36 cellular contexts compared by ENCODE assay signal in the genomic region with DNA sequence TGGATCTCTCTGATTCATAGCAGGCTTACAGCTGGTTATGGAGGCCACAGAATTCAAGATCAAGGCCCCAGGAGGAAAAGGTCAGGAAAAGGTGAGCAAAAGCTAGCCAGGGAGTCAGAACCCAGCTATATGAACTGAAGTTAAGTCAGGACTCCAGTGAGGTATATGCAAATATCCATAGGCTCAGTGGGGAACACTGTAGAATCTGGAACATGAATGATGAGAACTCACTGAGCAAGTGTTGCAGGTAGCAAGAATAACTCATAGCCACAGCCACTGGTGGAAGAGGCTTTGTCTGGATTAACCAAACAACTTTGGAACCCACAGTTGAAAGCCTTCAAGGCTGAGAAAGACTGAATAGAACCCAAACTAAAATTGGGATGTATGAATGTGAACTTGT. TPM values are rescaled to one million over a fixed set of nuclear protein-coding genes. Genes with fewer than 3 reads are reported as not detected.
"Had no signal": no experiment of that assay in that cellular context is flagged by ENCODE, and none has a peak within 500 bp of the region (broad histone marks: within the 10 kb centered on the region; RNA-seq: fewer than 3 reads in every experiment).

No MANE protein-coding gene starts in this region.

- DNase-seq: activated CD4-positive, alpha-beta memory T cell treated with anti-CD3 and anti-CD28 coated beads, Interleukin-2, amount 10 ng/mL, durations not matched to agents 7 days and 5 days; activated CD4-positive, alpha-beta T cell treated with anti-CD3 and anti-CD28 coated beads for 36 hours; activated CD4-positive, alpha-beta T cell treated with anti-CD3 and anti-CD28 coated beads, Interleukin-2, amount 50 U/mL, for 1 hour; activated CD4-positive, CD25-positive, alpha-beta regulatory T cell; activated gamma-delta T cell treated with Interleukin-2 at 50 U/mL for 16 hours; activated naive CD4-positive, alpha-beta T cell treated with anti-CD3 and anti-CD28 coated beads, Interleukin-2, amount 10 ng/mL, durations not matched to agents 7 days and 5 days; activated naive CD8-positive, alpha-beta T cell treated with anti-CD3 and anti-CD28 coated beads for 36 hours; activated T-cell treated with anti-CD3 and anti-CD28 coated beads for 4 hours; activated T-cell treated with anti-CD3 and anti-CD28 coated beads, Interleukin-2, amount 50 U/mL, for 48 hours; anterior cingulate cortex; body of pancreas; central memory CD4-positive, alpha-beta T cell; KBM-7; MG63; MV-4-11; NCI-H1092 treated with DMSO at 0.1 percent for 48 hours; NCI-H1417 treated with DMSO at 0.1 percent for 48 hours; NCI-H1694 treated with DMSO at 0.1 percent for 48 hours; NCI-H2029 treated with DMSO at 0.1 percent for 48 hours; NCI-H345; NCI-H510A; NCI-H526 treated with DMSO at 0.1 percent for 48 hours; NCI-H82; OCI-M1; RPMI8226; T-cell; T-helper 2 cell; T1000 had no signal

- H3K36me3 ChIP-seq: MG63 had no signal

- H3K27me3 ChIP-seq: body of pancreas, MG63 had no signal

- H3K9me3 ChIP-seq: body of pancreas, MG63 had no signal

- H3K27ac ChIP-seq: SK-N-MC, VCaP had no signal

- ATAC-seq: activated CD4-positive, alpha-beta T cell treated with anti-CD3 and anti-CD28 coated beads for 36 hours; activated T-helper 17 cell treated with anti-CD3 and anti-CD28 coated beads, Interleukin-2, amount 50 U/mL, for 72 hours; Panc1; Right ventricle myocardium inferior; T-cell had no signal

- H3K4me3 ChIP-seq: body of pancreas, MG63, SK-N-MC had no signal

- FAIRE-seq: bronchial epithelial cell, TTC549 had no signal

RNA-seq across cellular contexts. Expression of gene COBLL1, which starts 24.7 kb away (rescaled TPM):
- total RNA-seq: activated CD4-positive, alpha-beta memory T cell treated with anti-CD3 and anti-CD28 coated beads, Interleukin-2, amount 10 ng/mL, durations not matched to agents 7 days and 5 days; activated CD4-positive, alpha-beta T cell treated with anti-CD3 and anti-CD28 coated beads for 36 hours; activated CD8-positive, alpha-beta memory T cell treated with anti-CD3 and anti-CD28 coated beads for 36 hours had no signal
